16 cellular contexts compared by ENCODE assay signal in the genomic region with DNA sequence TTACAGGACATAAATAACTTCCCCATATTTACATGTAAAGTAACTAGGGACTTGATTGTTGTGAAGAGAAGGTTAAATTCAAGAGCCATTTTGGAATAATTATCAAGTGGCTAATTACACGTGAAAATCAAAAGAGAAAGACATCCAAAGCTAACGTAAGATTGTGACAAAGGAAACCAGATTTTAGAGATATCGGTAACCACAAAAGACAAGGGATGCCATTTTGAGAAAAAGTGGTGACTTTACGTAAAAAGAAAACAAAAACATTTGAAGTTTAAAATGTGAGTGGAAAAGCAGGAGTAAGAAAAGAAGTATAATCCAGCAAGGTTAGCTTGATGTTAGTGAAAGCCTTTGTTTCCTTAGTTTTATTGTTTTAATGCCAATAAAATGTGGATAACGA.
"Had no signal": no experiment of that assay in that cellular context is flagged by ENCODE, and none has a peak within 500 bp of the region (broad histone marks: within the 10 kb centered on the region; RNA-seq: fewer than 3 reads in every experiment).

No MANE protein-coding gene starts in this region.

- H3K36me3 ChIP-seq: pancreas, thoracic aorta, upper lobe of right lung had no signal

- H3K27ac ChIP-seq: pancreas, thoracic aorta, upper lobe of right lung had no signal

- H3K4me1 ChIP-seq: pancreas, upper lobe of right lung had no signal

- H3K4me3 ChIP-seq: lung, pancreas, thoracic aorta, upper lobe of right lung had no signal

- H3K27me3 ChIP-seq: pancreas, upper lobe of right lung had no signal

- ATAC-seq: activated CD4-positive, CD25-positive, alpha-beta regulatory T cell treated with anti-CD3 and anti-CD28 coated beads, Interleukin-2, amount 50 U/mL, for 24 hours; activated naive CD4-positive, alpha-beta T cell treated with anti-CD3 and anti-CD28 coated beads, Interleukin-2, amount 50 U/mL, for 72 hours; pancreas; upper lobe of right lung had no signal

- FAIRE-seq: pancreas had no signal

- H3K4me1 Mint-ChIP-seq: mesothelial cell of epicardium had no signal

- H3K9me3 ChIP-seq: pancreas, thoracic aorta, upper lobe of right lung had no signal

- H3K4me3 Mint-ChIP-seq: mesothelial cell of epicardium had no signal

- DNase-seq: activated effector memory CD4-positive, alpha-beta T cell treated with Interleukin-2 at 50 U/mL for 16 hours; caudate nucleus; cortex of kidney; effector CD8-positive, alpha-beta T cell; foreskin fibroblast; glutamatergic neuron; hypothalamus; pancreas; stimulated activated CD4-positive, alpha-beta T cell treated with anti-CD3 and anti-CD28 coated beads, Interleukin-2, amount 100 ng/mL, for 24 hours; T1000; upper lobe of right lung had no signal

- H3K9me3 Mint-ChIP-seq: activated naive CD4-positive, alpha-beta T cell treated with anti-CD3 and anti-CD28 coated beads, Interleukin-2, amount 50 U/mL, for 72 hours had no signal

- H3K27ac Mint-ChIP-seq: activated naive CD4-positive, alpha-beta T cell treated with anti-CD3 and anti-CD28 coated beads, Interleukin-2, amount 50 U/mL, for 72 hours; mesothelial cell of epicardium had no signal

- H3K36me3 Mint-ChIP-seq: activated naive CD4-positive, alpha-beta T cell treated with anti-CD3 and anti-CD28 coated beads, Interleukin-2, amount 50 U/mL, for 72 hours; mesothelial cell of epicardium had no signal
